In the genomic region with DNA sequence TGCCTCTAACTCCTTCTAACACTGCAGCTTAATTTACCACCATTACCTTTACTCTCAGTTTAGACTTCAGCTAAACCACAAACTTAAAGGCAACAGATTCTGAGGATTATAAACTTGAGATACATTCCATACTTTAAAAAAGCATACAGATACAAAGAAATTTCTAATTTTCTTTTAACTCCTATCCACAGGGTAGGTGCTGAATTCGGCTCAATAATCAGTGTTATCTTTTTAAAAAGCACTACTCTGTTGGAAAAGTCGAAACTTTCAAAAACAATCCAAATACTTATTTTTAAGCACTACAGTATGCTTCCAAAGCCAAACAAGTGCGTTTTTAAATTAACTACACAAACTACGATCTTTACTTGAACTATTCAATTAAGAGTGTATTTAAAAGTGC, we compare ENCODE assay signal across 8 cellular contexts. TPM values are rescaled to one million over a fixed set of nuclear protein-coding genes. Genes with fewer than 3 reads are reported as not detected.
DNase-seq lines count a peak whose midpoint lies in the region; ATAC-seq and TF ChIP-seq lines count a peak whose summit lies in the region.

No MANE protein-coding gene starts in this region.

- POLR2A ChIA-PET in SK-N-SH (lab: Yijun Ruan, JAX) = interaction anchor here (1.6 kb wide), 1 partner anchor 95 kb away, joined by 8 read pairs; no protein-coding TSS in a partner anchor

- TF ChIP-seq POLR2A in suprapubic skin (IDR thresholded peaks at IDR 0.05) = no peak

- TF ChIP-seq RAD21 in SK-N-SH (IDR thresholded peaks at IDR 0.05; ENCODE audit: low read length) = no peak

- H3K9me3 Mint-ChIP-seq in activated naive CD4-positive, alpha-beta T cell treated with anti-CD3 and anti-CD28 coated beads, Interleukin-2, amount 50 U/mL, for 72 hours = no peaks in the 10 kb centered on the region
- no peaks in the 10 kb centered on the region for H3K9me3 Mint-ChIP-seq in immature natural killer cell

- peak overlapping the region; percentile 86 to 94 for H3K4me3 ChIP-seq in SK-N-SH (ENCODE audit: low read depth in 2 of 2, low read length in 1 of 2)
- peak overlapping the region; percentile 97 for H3K4me3 ChIP-seq in suprapubic skin

- TF ChIP-seq CTCF in SK-N-SH (IDR thresholded peaks at IDR 0.05) (no peak), suprapubic skin (IDR thresholded peaks at IDR 0.05) (no peak)

- H3K79me2 ChIP-seq in SK-N-SH (ENCODE audit: insufficient read depth) = peaks cover 61% of the 10 kb centered on the region

- ATAC-seq in SK-N-SH treated with all-trans-retinoic acid at 6 μM for 48 hours (no peak), GM19035 (IDR thresholded peaks at IDR 0.05; ENCODE audit: unreplicated experiment) (no peak), HG03045 (IDR thresholded peaks at IDR 0.05; ENCODE audit: unreplicated experiment) (no peak)
- no peak for ATAC-seq in activated naive CD4-positive, alpha-beta T cell treated with anti-CD3 and anti-CD28 coated beads, Interleukin-2, amount 50 U/mL, for 72 hours

- H3K36me3 Mint-ChIP-seq in activated naive CD4-positive, alpha-beta T cell treated with anti-CD3 and anti-CD28 coated beads, Interleukin-2, amount 50 U/mL, for 72 hours = peaks cover 22 to 27% of the 10 kb centered on the region in 2 donors
- peaks cover 0 to 16% (median 3%) of the 10 kb centered on the region in 3 donors for H3K36me3 Mint-ChIP-seq in immature natural killer cell

- H3K4me1 ChIP-seq in SK-N-SH (ENCODE audit: control insufficient read depth in 1 of 2, insufficient read depth in 2 of 2, low read depth in 1 of 2, low read length in 1 of 2) (peaks cover 13 to 18% of the 10 kb centered on the region in 2 experiments; a peak in 3 of 4 replicates), suprapubic skin (peaks cover 49% of the 10 kb centered on the region)

- peak overlapping the region; percentile 94 for H3K9ac ChIP-seq in SK-N-SH

- peak overlapping the region; percentile 86 for H3K4me2 ChIP-seq in SK-N-SH

- H3K4me3 Mint-ChIP-seq in immature natural killer cell = peak overlapping the region; percentile 91 to 99 (median 97)

- H3K27ac Mint-ChIP-seq in activated naive CD4-positive, alpha-beta T cell treated with anti-CD3 and anti-CD28 coated beads, Interleukin-2, amount 50 U/mL, for 72 hours = peak overlapping the region; percentile 94 to 97
- peak overlapping the region; percentile 53 to 98 (median 92) for H3K27ac Mint-ChIP-seq in immature natural killer cell

- CTCF ChIA-PET in SK-N-SH (lab: Yijun Ruan, JAX) = interaction anchor here (0.9 to 4.0 kb wide), 6 partner anchors 8 to 316 kb away, joined by 3 to 21 read pairs (median 4); no protein-coding TSS in a partner anchor

- H3K9me3 ChIP-seq in SK-N-SH (no peaks in the 10 kb centered on the region), suprapubic skin (no peaks in the 10 kb centered on the region)

- peaks cover 39% of the 10 kb centered on the region for H4K20me1 ChIP-seq in SK-N-SH (ENCODE audit: insufficient read depth)

- TF ChIP-seq EP300 in SK-N-SH (IDR thresholded peaks at IDR 0.05; ENCODE audit: borderline replicate concordance in 1 of 2, low read depth in 1 of 2, low read length in 1 of 2) = no peak
- TF ChIP-seq EP300 in suprapubic skin (IDR thresholded peaks at IDR 0.05) = no peak

- H3K27me3 ChIP-seq in SK-N-SH (ENCODE audit: insufficient read depth) = no peaks in the 10 kb centered on the region
- no peaks in the 10 kb centered on the region for H3K27me3 ChIP-seq in suprapubic skin

- peaks cover 3 to 9% (median 5%) of the 10 kb centered on the region in 3 donors for H3K27me3 Mint-ChIP-seq in immature natural killer cell (ENCODE audit: low read depth in 3 of 3)

- no peaks in the 10 kb centered on the region for H3K9me2 ChIP-seq in SK-N-SH

- under 1% methylated on average over 4 of the region's 4 CpGs for WGBS in SK-N-SH (ENCODE audit: low lambda C conversion rate)
- WGBS in suprapubic skin = 4% methylated on average over 4 of the region's 4 CpGs

- DNase-seq in SK-N-SH (no peak), immature natural killer cell (no peak), suprapubic skin (ENCODE audit: low spot score in 2 of 2) (no peak), GM19238 (ENCODE audit: insufficient read length, low spot score) (no peak)
- DNase-seq in activated naive CD4-positive, alpha-beta T cell treated with anti-CD3 and anti-CD28 coated beads, Interleukin-2, amount 50 U/mL, for 72 hours (ENCODE audit: low spot score in 2 of 2) = no peak

- H3F3A ChIP-seq in SK-N-SH (replicated peaks; ENCODE audit: insufficient read depth) = peaks cover 12% of the 10 kb centered on the region

- H3K4me1 Mint-ChIP-seq in immature natural killer cell = peaks cover 54 to 78% of the 10 kb centered on the region in 2 donors

- no peak overlapping the region for H2AFZ ChIP-seq in SK-N-SH (ENCODE audit: low read depth)

- peaks cover 45 to 47% of the 10 kb centered on the region in 2 experiments for H3K36me3 ChIP-seq in SK-N-SH (replicated peaks in 1 of 2; ENCODE audit: control insufficient read depth in 1 of 2, insufficient read depth in 2 of 2, low read length in 1 of 2)
- peaks cover 21% of the 10 kb centered on the region for H3K36me3 ChIP-seq in suprapubic skin

- H3K27ac ChIP-seq in SK-N-SH (ENCODE audit: low read depth in 2 of 2, low read length in 1 of 2) = peak overlapping the region in 1 of 2 experiments; percentile 93; a peak in 2 of 4 replicates
- H3K27ac ChIP-seq in suprapubic skin = no peak overlapping the region

TF ChIP-seq in SK-N-SH, 30 proteins besides CTCF, POLR2A, EP300 and RAD21 (continues in another document):
- TF ChIP-seq, protein P1, sequence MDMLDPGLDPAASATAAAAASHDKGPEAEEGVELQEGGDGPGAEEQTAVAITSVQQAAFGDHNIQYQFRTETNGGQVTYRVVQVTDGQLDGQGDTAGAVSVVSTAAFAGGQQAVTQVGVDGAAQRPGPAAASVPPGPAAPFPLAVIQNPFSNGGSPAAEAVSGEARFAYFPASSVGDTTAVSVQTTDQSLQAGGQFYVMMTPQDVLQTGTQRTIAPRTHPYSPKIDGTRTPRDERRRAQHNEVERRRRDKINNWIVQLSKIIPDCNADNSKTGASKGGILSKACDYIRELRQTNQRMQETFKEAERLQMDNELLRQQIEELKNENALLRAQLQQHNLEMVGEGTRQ (IDR thresholded peaks at IDR 0.05; ENCODE audit: borderline replicate concordance, low read depth, low read length) = no peak
- TF ChIP-seq JUND (IDR thresholded peaks at IDR 0.05) (no peak), MXI1 (IDR thresholded peaks at IDR 0.05; ENCODE audit: low read depth, low read length) (no peak), CHD2 (IDR thresholded peaks at IDR 0.05; ENCODE audit: low read length, partially characterized antibody) (no peak), FOXJ3 (CRISPR knock-in tag; IDR thresholded peaks at IDR 0.05) (no peak), MEF2A (IDR thresholded peaks at IDR 0.05; ENCODE audit: borderline replicate concordance, low read depth) (no peak), SMC3 (IDR thresholded peaks at IDR 0.05; ENCODE audit: low read depth, low read length) (no peak), NRF1 (IDR thresholded peaks at IDR 0.05; ENCODE audit: low read depth, low read length) (no peak)
- TF ChIP-seq, protein P2, sequence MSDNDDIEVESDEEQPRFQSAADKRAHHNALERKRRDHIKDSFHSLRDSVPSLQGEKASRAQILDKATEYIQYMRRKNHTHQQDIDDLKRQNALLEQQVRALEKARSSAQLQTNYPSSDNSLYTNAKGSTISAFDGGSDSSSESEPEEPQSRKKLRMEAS (IDR thresholded peaks at IDR 0.05; ENCODE audit: low read depth) = no peak

TF ChIP-seq in SK-N-SH treated with all-trans-retinoic acid at 6 μM for 48 hours, 23 proteins besides CTCF, POLR2A, EP300 and RAD21 (continues in another document):
- no peak for TF ChIP-seq ZFP30 (CRISPR knock-in tag; IDR thresholded peaks at IDR 0.05)
- TF ChIP-seq, protein P3, sequence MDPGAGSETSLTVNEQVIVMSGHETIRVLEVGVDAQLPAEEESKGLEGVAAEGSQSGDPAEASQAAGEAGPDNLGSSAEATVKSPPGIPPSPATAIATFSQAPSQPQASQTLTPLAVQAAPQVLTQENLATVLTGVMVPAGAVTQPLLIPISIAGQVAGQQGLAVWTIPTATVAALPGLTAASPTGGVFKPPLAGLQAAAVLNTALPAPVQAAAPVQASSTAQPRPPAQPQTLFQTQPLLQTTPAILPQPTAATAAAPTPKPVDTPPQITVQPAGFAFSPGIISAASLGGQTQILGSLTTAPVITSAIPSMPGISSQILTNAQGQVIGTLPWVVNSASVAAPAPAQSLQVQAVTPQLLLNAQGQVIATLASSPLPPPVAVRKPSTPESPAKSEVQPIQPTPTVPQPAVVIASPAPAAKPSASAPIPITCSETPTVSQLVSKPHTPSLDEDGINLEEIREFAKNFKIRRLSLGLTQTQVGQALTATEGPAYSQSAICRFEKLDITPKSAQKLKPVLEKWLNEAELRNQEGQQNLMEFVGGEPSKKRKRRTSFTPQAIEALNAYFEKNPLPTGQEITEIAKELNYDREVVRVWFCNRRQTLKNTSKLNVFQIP (CRISPR knock-in tag; IDR thresholded peaks at IDR 0.05; ENCODE audit: borderline replicate concordance, low read depth) = no peak
- TF ChIP-seq GLIS3 (CRISPR knock-in tag; IDR thresholded peaks at IDR 0.05) = no peak
- TF ChIP-seq ISL1 (CRISPR knock-in tag; IDR thresholded peaks at IDR 0.05) = no peak
- TF ChIP-seq, protein P4, sequence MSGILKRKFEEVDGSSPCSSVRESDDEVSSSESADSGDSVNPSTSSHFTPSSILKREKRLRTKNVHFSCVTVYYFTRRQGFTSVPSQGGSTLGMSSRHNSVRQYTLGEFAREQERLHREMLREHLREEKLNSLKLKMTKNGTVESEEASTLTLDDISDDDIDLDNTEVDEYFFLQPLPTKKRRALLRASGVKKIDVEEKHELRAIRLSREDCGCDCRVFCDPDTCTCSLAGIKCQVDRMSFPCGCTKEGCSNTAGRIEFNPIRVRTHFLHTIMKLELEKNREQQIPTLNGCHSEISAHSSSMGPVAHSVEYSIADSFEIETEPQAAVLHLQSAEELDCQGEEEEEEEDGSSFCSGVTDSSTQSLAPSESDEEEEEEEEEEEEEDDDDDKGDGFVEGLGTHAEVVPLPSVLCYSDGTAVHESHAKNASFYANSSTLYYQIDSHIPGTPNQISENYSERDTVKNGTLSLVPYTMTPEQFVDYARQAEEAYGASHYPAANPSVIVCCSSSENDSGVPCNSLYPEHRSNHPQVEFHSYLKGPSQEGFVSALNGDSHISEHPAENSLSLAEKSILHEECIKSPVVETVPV (CRISPR knock-in tag; IDR thresholded peaks at IDR 0.05) = no peak

RNA-seq across cellular contexts. Expression of a gene that starts 1.0 kb away (rescaled TPM):
- polyA plus RNA-seq in SK-N-SH (2012; rRNA removed) (13.3 and 14.2 TPM in 2 replicates), immature natural killer cell (10 to 100 TPM; 12.3 to 26.4 (median 16.3) TPM)
- 15.5 and 22.5 TPM in 2 replicates for polyA plus RNA-seq in SK-N-SH (2012; cell fraction: cytosol; rRNA removed)
- polyA plus RNA-seq in SK-N-SH (2012; cell fraction: nucleus; rRNA removed) = 8.8 and 15.4 TPM in 2 replicates
- total RNA-seq in activated naive CD4-positive, alpha-beta T cell treated with anti-CD3 and anti-CD28 coated beads, Interleukin-2, amount 50 U/mL, for 72 hours = 10 to 100 TPM; 37.9 to 65.1 TPM
- 10 to 100 TPM; 10.3 to 15.8 (median 12.8) TPM for total RNA-seq in suprapubic skin
